Comparison of ENCODE assay signal across 1 cellular context in genomic region chr11:24234822-24235508, GRCh38.
TF ChIP-seq lines count a peak whose summit lies in the region.

No MANE protein-coding gene starts in this region.

TF ChIP-seq in H1, 55 proteins besides CTCF, POLR2A, EP300 and RAD21 (continued from another document):
- TF ChIP-seq CHD7 (IDR thresholded peaks at IDR 0.05; ENCODE audit: insufficient replicate concordance, low read length) (no peak), HDAC6 (IDR thresholded peaks at IDR 0.05; ENCODE audit: low read depth, low read length) (no peak), CBX5 (IDR thresholded peaks at IDR 0.05; ENCODE audit: low read depth, low read length) (no peak), BCL11A (IDR thresholded peaks at IDR 0.05; ENCODE audit: low read depth in 2 of 2, low read length in 2 of 2) (no peak), YY1 (IDR thresholded peaks at IDR 0.05; ENCODE audit: low read depth, low read length) (no peak)
